ENCODE assay signal across 1 cellular context in genomic region chr17:28950017-28950751, GRCh38.
A peak's percentile ranks its signal among the peaks of the same experiment; 100 is the strongest.
TF ChIP-seq lines count a peak whose summit lies in the region.

No MANE protein-coding gene starts in this region.

TF ChIP-seq in K562, 482 proteins besides CTCF, POLR2A, EP300 and RAD21 (continued from another document and continues in another):
- TF ChIP-seq TSHZ1 (CRISPR knock-in tag; IDR thresholded peaks at IDR 0.05) (no peak), SETDB1 (IDR thresholded peaks at IDR 0.05; ENCODE audit: low read length) (no peak), ZNF24 (IDR thresholded peaks at IDR 0.05) (no peak), BMI1 (IDR thresholded peaks at IDR 0.05; ENCODE audit: low read length) (no peak), CHAMP1 (IDR thresholded peaks at IDR 0.05) (no peak), SPI1 (IDR thresholded peaks at IDR 0.05; ENCODE audit: borderline replicate concordance, low read depth, low read length) (peak; percentile 58; the same call in 1 of the 2 replicates), SRSF3 (IDR thresholded peaks at IDR 0.05; ENCODE audit: insufficient read depth, low read length) (no peak), FOXM1 (IDR thresholded peaks at IDR 0.05; ENCODE audit: low read depth) (no peak), FOXM1 (CRISPR knock-in tag; IDR thresholded peaks at IDR 0.05; ENCODE audit: low read depth) (no peak), RBM22 (IDR thresholded peaks at IDR 0.05; ENCODE audit: low read depth, low read length, poor library complexity, severe bottlenecking) (no peak), FOXP4 (CRISPR knock-in tag; IDR thresholded peaks at IDR 0.05; ENCODE audit: borderline replicate concordance) (no peak), HMGXB4 (CRISPR knock-in tag; IDR thresholded peaks at IDR 0.05) (no peak), MAX (CRISPR knock-in tag; IDR thresholded peaks at IDR 0.05) (no peak), MITF (IDR thresholded peaks at IDR 0.05) (no peak), SAP30 (IDR thresholded peaks at IDR 0.05; ENCODE audit: borderline replicate concordance, insufficient read depth, low read depth, low read length, poor library complexity, severe bottlenecking) (peak; percentile 55), SMAD3 (CRISPR knock-in tag; conservative IDR thresholded peaks at IDR 0.05) (no peak), SP1 (CRISPR knock-in tag; IDR thresholded peaks at IDR 0.05) (no peak), HIVEP1 (CRISPR knock-in tag; IDR thresholded peaks at IDR 0.05) (no peak), PCBP2 (IDR thresholded peaks at IDR 0.05; ENCODE audit: low read depth, low read length, poor library complexity, severe bottlenecking) (no peak), XRCC5 (IDR thresholded peaks at IDR 0.05; ENCODE audit: low read depth, low read length) (0 out of 2 replicates have a peak, but pooled peaks have one; percentile 44), MLLT1 (IDR thresholded peaks at IDR 0.05) (0 out of 4 replicates have a peak, but pooled peaks of 1 of the 2 experiments have one; percentile 8), MEF2D (tag; conservative IDR thresholded peaks at IDR 0.05; ENCODE audit: low read depth) (no peak), AFF1 (IDR thresholded peaks at IDR 0.05; ENCODE audit: low read depth in 1 of 2, partially characterized antibody in 2 of 2) (no peak), U2AF2 (optimal IDR thresholded peaks at IDR 0.05; ENCODE audit: low read depth, low read length) (no peak), MYNN (IDR thresholded peaks at IDR 0.05) (0 out of 2 replicates have a peak, but pooled peaks have one; percentile 5), MYNN (CRISPR knock-in tag; IDR thresholded peaks at IDR 0.05) (no peak), ATF4 (CRISPR knock-in tag; IDR thresholded peaks at IDR 0.05) (no peak), HNRNPK (IDR thresholded peaks at IDR 0.05; ENCODE audit: low read depth, low read length, poor library complexity, severe bottlenecking) (no peak), FOXK1 (CRISPR knock-in tag; IDR thresholded peaks at IDR 0.05; ENCODE audit: borderline replicate concordance) (no peak), ZNF57 (CRISPR knock-in tag; IDR thresholded peaks at IDR 0.05) (0 out of 2 replicates have a peak, but pooled peaks have one; percentile 9), RNF2 (IDR thresholded peaks at IDR 0.05) (no peak), POLR3A (IDR thresholded peaks at IDR 0.05; ENCODE audit: borderline replicate concordance, extremely low read depth, insufficient read depth, insufficient read length) (no peak), UBTF (IDR thresholded peaks at IDR 0.05; ENCODE audit: borderline replicate concordance in 1 of 2, low read depth in 2 of 2, low read length in 2 of 2) (peak in 1 of 2 experiments; percentile 21; a peak in 1 of 4 replicates), HNRNPUL1 (IDR thresholded peaks at IDR 0.05; ENCODE audit: low read length) (no peak), ZKSCAN3 (CRISPR knock-in tag; IDR thresholded peaks at IDR 0.05) (no peak), NCOA4 (IDR thresholded peaks at IDR 0.05; ENCODE audit: partially characterized antibody) (no peak)
